Comparison of ENCODE assay signal across 19 cellular contexts in genomic region chr4:173958445-173958844, GRCh38.
DNase-seq lines count a peak whose midpoint lies in the region; ATAC-seq, FAIRE-seq and TF ChIP-seq lines count a peak whose summit lies in the region.
"Had no signal": no experiment of that assay in that cellular context is flagged by ENCODE, and none has a peak within 500 bp of the region (broad histone marks: within the 10 kb centered on the region; RNA-seq: fewer than 3 reads in every experiment).

No MANE protein-coding gene starts in this region.

- no peak for FAIRE-seq in pancreas (lab: Jason Lieb, UNC)

- ATAC-seq in omental fat pad (ENCODE audit: low FRiP score) (peak; percentile 77), pancreas (no peak), HG03442 (IDR thresholded peaks at IDR 0.05; ENCODE audit: unreplicated experiment) (no peak), HG02840 (IDR thresholded peaks at IDR 0.05; ENCODE audit: low FRiP score, unreplicated experiment) (no peak)
- ATAC-seq: activated CD4-positive, alpha-beta T cell treated with anti-CD3 and anti-CD28 coated beads for 36 hours; heart left ventricle; stimulated activated naive CD8-positive, alpha-beta T cell treated with anti-CD3 and anti-CD28 coated beads, Interleukin-15, amount 100 ng/mL, for 72 hours; T-helper 17 cell had no signal

- no peak overlapping the region for H3K27ac ChIP-seq in pancreas
- H3K27ac ChIP-seq: heart left ventricle had no signal

- H3K36me3 ChIP-seq in pancreas: no peaks in the 10 kb centered on the region
- H3K36me3 ChIP-seq: heart left ventricle had no signal

- H3K4me1 ChIP-seq in pancreas: no peaks in the 10 kb centered on the region

- no peak for TF ChIP-seq CTCF in choroid plexus epithelial cell (conservative IDR thresholded peaks at IDR 0.05; ENCODE audit: low read depth, low read length)
- no peak for TF ChIP-seq CTCF in omental fat pad (IDR thresholded peaks at IDR 0.05)
- TF ChIP-seq CTCF in pancreas (IDR thresholded peaks at IDR 0.05): no peak

- H3K9me3 ChIP-seq in pancreas: no peaks in the 10 kb centered on the region
- H3K9me3 ChIP-seq: heart left ventricle had no signal

- H3K4me3 ChIP-seq in choroid plexus epithelial cell (ENCODE audit: low read depth, low read length): no peak overlapping the region
- H3K4me3 ChIP-seq in pancreas: no peak overlapping the region
- H3K4me3 ChIP-seq: heart left ventricle had no signal

- WGBS in pancreas, 2 donors: 28 to 36% methylated on average over 1 of the region's 1 CpG

- DNase-seq in H4 (ENCODE audit: low spot score): peak; percentile 23
- DNase-seq in NOMO-1 treated with dmso at 0.1 percent for 144 hours (lab: John Stamatoyannopoulos, UW; ENCODE audit: unreplicated experiment): peak; percentile 26
- peak; percentile 58 for DNase-seq in choroid plexus epithelial cell (ENCODE audit: low read depth)
- DNase-seq in omental fat pad (ENCODE audit: low spot score): no peak
- no peak for DNase-seq in pancreas
- DNase-seq in stimulated activated CD4-positive, alpha-beta T cell treated with anti-CD3 and anti-CD28 coated beads, Interleukin-1b, Interleukin-23, amount 100 ng/mL, for 48 hours: no peak
- DNase-seq: activated CD4-positive, alpha-beta T cell treated with anti-CD3 and anti-CD28 coated beads for 36 hours; activated naive CD4-positive, alpha-beta T cell treated with anti-CD3 and anti-CD28 coated beads, Interleukin-2, amount 10 ng/mL, durations not matched to agents 7 days and 5 days; central memory CD4-positive, alpha-beta T cell; H7; heart left ventricle; left cardiac atrium; NCI-H1930; NCI-H526; stimulated activated CD4-positive, alpha-beta T cell treated with anti-CD3 and anti-CD28 coated beads, Interleukin-12 subunit alpha, Interleukin-12 subunit beta, amount 100 ng/mL, for 4 hours; stimulated activated naive CD8-positive, alpha-beta T cell treated with anti-CD3 and anti-CD28 coated beads, Interleukin-15, amount 100 ng/mL, for 72 hours; T-helper 17 cell had no signal

- H3K27me3 ChIP-seq in pancreas: no peaks in the 10 kb centered on the region
- H3K27me3 ChIP-seq: heart left ventricle had no signal

- intact Hi-C loops in pancreas (cut with DNase I): no loop called here

Comparison
In these comparisons a context has a peak if more than half of its experiments do, and no peak if none do; other contexts are left out.
1. DNase-seq: peak in H4 (single experiment), NOMO-1 treated with dmso at 0.1 percent for 144 hours (single experiment) and choroid plexus epithelial cell (single experiment); none in omental fat pad (single experiment), pancreas (0 of 6) and stimulated activated CD4-positive, alpha-beta T cell treated with anti-CD3 and anti-CD28 coated beads, Interleukin-1b, Interleukin-23, amount 100 ng/mL, for 48 hours (single experiment).